17 cellular contexts compared by ENCODE assay signal in the genomic region with DNA sequence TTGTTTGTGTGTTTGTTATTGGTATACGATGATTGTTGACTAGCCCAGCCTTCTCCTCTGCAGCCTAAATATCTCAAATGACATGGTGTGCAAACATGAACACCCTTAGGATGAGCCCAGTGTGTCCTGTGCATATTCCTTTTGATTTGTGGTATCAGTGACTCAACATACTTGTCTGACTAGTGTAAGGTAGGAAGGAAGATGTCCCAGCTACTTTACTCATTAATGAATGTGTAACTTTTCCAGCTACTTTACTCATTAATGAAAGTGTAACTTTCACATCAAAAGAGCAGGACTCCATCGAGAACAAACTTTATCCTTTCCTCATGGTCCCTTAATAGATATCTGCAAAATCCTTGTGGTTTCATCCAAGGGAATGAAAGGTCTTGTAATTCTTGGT. TPM values are rescaled to one million over a fixed set of nuclear protein-coding genes. Genes with fewer than 3 reads are reported as not detected.
DNase-seq lines count a peak whose midpoint lies in the region; ATAC-seq and TF ChIP-seq lines count a peak whose summit lies in the region.
"Had no signal": no experiment of that assay in that cellular context is flagged by ENCODE, and none has a peak within 500 bp of the region (broad histone marks: within the 10 kb centered on the region; RNA-seq: fewer than 3 reads in every experiment).

No MANE protein-coding gene starts in this region.

- H3K27me3 ChIP-seq in stomach (no peaks in the 10 kb centered on the region), endodermal cell (ENCODE audit: control insufficient read depth, insufficient read depth, low read length, poor library complexity, severe bottlenecking) (peaks cover 50% of the 10 kb centered on the region)
- H3K27me3 ChIP-seq: BLaER1 had no signal

- H3K4me3 ChIP-seq in stomach (no peak overlapping the region), endodermal cell (ENCODE audit: low read length) (no peak overlapping the region)
- H3K4me3 ChIP-seq: BLaER1 had no signal

- H3K9ac ChIP-seq in endodermal cell (ENCODE audit: extremely low read depth, low read length, poor library complexity, severe bottlenecking): no peak overlapping the region
- H3K9ac ChIP-seq: BLaER1 had no signal

- H3K4me1 ChIP-seq in stomach (peaks cover 24 to 44% (median 37%) of the 10 kb centered on the region in 4 donors), endodermal cell (ENCODE audit: control insufficient read depth, insufficient read depth, low read length) (peaks cover 4% of the 10 kb centered on the region)

- peak overlapping the region; percentile 38 for H3K4me3 Mint-ChIP-seq in activated naive CD8-positive, alpha-beta T cell
- no peak overlapping the region for H3K4me3 Mint-ChIP-seq in activated naive CD8-positive, alpha-beta T cell treated with anti-CD3 and anti-CD28 coated beads for 36 hours
- peak overlapping the region; percentile 83 for H3K4me3 Mint-ChIP-seq in activated naive CD8-positive, alpha-beta T cell treated with anti-CD3 and anti-CD28 coated beads, Interleukin-2, amount 50 U/mL, for 24 hours
- no peak overlapping the region for H3K4me3 Mint-ChIP-seq in stimulated activated memory B cell treated with anti-CD40 and anti-IgM and Interleukin-4, amounts not matched to agents 10 μg/mL and 1 μg/mL and 100 μg/mL, for 72 hours
- no peak overlapping the region for H3K4me3 Mint-ChIP-seq in endodermal cell

- no peaks in the 10 kb centered on the region for H3K27me3 Mint-ChIP-seq in activated naive CD8-positive, alpha-beta T cell
- no peaks in the 10 kb centered on the region for H3K27me3 Mint-ChIP-seq in activated naive CD8-positive, alpha-beta T cell treated with anti-CD3 and anti-CD28 coated beads for 36 hours
- no peaks in the 10 kb centered on the region for H3K27me3 Mint-ChIP-seq in activated naive CD8-positive, alpha-beta T cell treated with anti-CD3 and anti-CD28 coated beads, Interleukin-2, amount 50 U/mL, for 24 hours
- H3K27me3 Mint-ChIP-seq in stimulated activated memory B cell treated with anti-CD40 and anti-IgM and Interleukin-4, amounts not matched to agents 10 μg/mL and 1 μg/mL and 100 μg/mL, for 72 hours: no peaks in the 10 kb centered on the region
- peaks cover 54% of the 10 kb centered on the region for H3K27me3 Mint-ChIP-seq in endodermal cell (ENCODE audit: insufficient read depth)

- TF ChIP-seq POLR2A in stomach (IDR thresholded peaks at IDR 0.05): no peak

- no peak for ATAC-seq in activated naive CD8-positive, alpha-beta T cell treated with anti-CD3 and anti-CD28 coated beads, Interleukin-2, amount 50 U/mL, for 24 hours
- no peak for ATAC-seq in stimulated activated memory B cell treated with anti-CD40 and anti-IgM and Interleukin-4, amounts not matched to agents 10 μg/mL and 1 μg/mL and 100 μg/mL, for 72 hours

- intact Hi-C loops in stomach (cut with DNase I; ENCODE audit: low total_unique reads): no loop called here

- WGBS in stomach, 5 donors: 88 to 94% (median 93%) methylated on average over 2 of the region's 2 CpGs
- WGBS in endodermal cell (ENCODE audit: insufficient coverage in 1 of 2, insufficient read length in 1 of 2), 2 experiments: 73 to 100% methylated on average over 1 to 2 of the region's 2 CpGs

- no peaks in the 10 kb centered on the region for H3K9me3 Mint-ChIP-seq in activated naive CD8-positive, alpha-beta T cell (ENCODE audit: low read depth)
- no peaks in the 10 kb centered on the region for H3K9me3 Mint-ChIP-seq in activated naive CD8-positive, alpha-beta T cell treated with anti-CD3 and anti-CD28 coated beads for 36 hours
- no peaks in the 10 kb centered on the region for H3K9me3 Mint-ChIP-seq in activated naive CD8-positive, alpha-beta T cell treated with anti-CD3 and anti-CD28 coated beads, Interleukin-2, amount 50 U/mL, for 24 hours
- H3K9me3 Mint-ChIP-seq in stimulated activated memory B cell treated with anti-CD40 and anti-IgM and Interleukin-4, amounts not matched to agents 10 μg/mL and 1 μg/mL and 100 μg/mL, for 72 hours: no peaks in the 10 kb centered on the region
- no peaks in the 10 kb centered on the region for H3K9me3 Mint-ChIP-seq in endodermal cell

- no peak overlapping the region for H3K27ac ChIP-seq in stomach
- no peak overlapping the region for H3K27ac ChIP-seq in endodermal cell (ENCODE audit: low read depth, low read length)
- H3K27ac ChIP-seq: BLaER1, RWPE1 had no signal

- H3K9me3 ChIP-seq in stomach: no peaks in the 10 kb centered on the region
- no peaks in the 10 kb centered on the region for H3K9me3 ChIP-seq in endodermal cell (ENCODE audit: control insufficient read depth, low read length)
- H3K9me3 ChIP-seq: BLaER1 had no signal

- H3K4me1 Mint-ChIP-seq in activated naive CD8-positive, alpha-beta T cell (ENCODE audit: low read depth): peaks cover 53% of the 10 kb centered on the region
- peaks cover 28% of the 10 kb centered on the region for H3K4me1 Mint-ChIP-seq in activated naive CD8-positive, alpha-beta T cell treated with anti-CD3 and anti-CD28 coated beads for 36 hours
- H3K4me1 Mint-ChIP-seq in activated naive CD8-positive, alpha-beta T cell treated with anti-CD3 and anti-CD28 coated beads, Interleukin-2, amount 50 U/mL, for 24 hours: peaks cover 41% of the 10 kb centered on the region
- H3K4me1 Mint-ChIP-seq in stimulated activated memory B cell treated with anti-CD40 and anti-IgM and Interleukin-4, amounts not matched to agents 10 μg/mL and 1 μg/mL and 100 μg/mL, for 72 hours: peaks cover 49% of the 10 kb centered on the region
- H3K4me1 Mint-ChIP-seq in endodermal cell: peaks cover 20% of the 10 kb centered on the region

- no peaks in the 10 kb centered on the region for H3K36me3 ChIP-seq in stomach
- H3K36me3 ChIP-seq in endodermal cell (ENCODE audit: control insufficient read depth, insufficient read depth, low read length): no peaks in the 10 kb centered on the region
- H3K36me3 ChIP-seq: BLaER1 had no signal

- H3K36me3 Mint-ChIP-seq in activated naive CD8-positive, alpha-beta T cell: no peaks in the 10 kb centered on the region
- peaks cover 11% of the 10 kb centered on the region for H3K36me3 Mint-ChIP-seq in activated naive CD8-positive, alpha-beta T cell treated with anti-CD3 and anti-CD28 coated beads for 36 hours
- H3K36me3 Mint-ChIP-seq in activated naive CD8-positive, alpha-beta T cell treated with anti-CD3 and anti-CD28 coated beads, Interleukin-2, amount 50 U/mL, for 24 hours (ENCODE audit: low read depth): peaks cover 7% of the 10 kb centered on the region
- no peaks in the 10 kb centered on the region for H3K36me3 Mint-ChIP-seq in stimulated activated memory B cell treated with anti-CD40 and anti-IgM and Interleukin-4, amounts not matched to agents 10 μg/mL and 1 μg/mL and 100 μg/mL, for 72 hours
- H3K36me3 Mint-ChIP-seq in endodermal cell (ENCODE audit: low read depth): no peaks in the 10 kb centered on the region

- no peak for TF ChIP-seq CTCF in stomach (IDR thresholded peaks at IDR 0.05)
- TF ChIP-seq CTCF in endodermal cell (conservative IDR thresholded peaks at IDR 0.05): no peak

- TF ChIP-seq EP300 in stomach (IDR thresholded peaks at IDR 0.05): no peak

- H3K27ac Mint-ChIP-seq in activated naive CD8-positive, alpha-beta T cell: no peak overlapping the region
- no peak overlapping the region for H3K27ac Mint-ChIP-seq in activated naive CD8-positive, alpha-beta T cell treated with anti-CD3 and anti-CD28 coated beads for 36 hours
- H3K27ac Mint-ChIP-seq in activated naive CD8-positive, alpha-beta T cell treated with anti-CD3 and anti-CD28 coated beads, Interleukin-2, amount 50 U/mL, for 24 hours: peak overlapping the region; percentile 21
- peak overlapping the region; percentile 6 for H3K27ac Mint-ChIP-seq in stimulated activated memory B cell treated with anti-CD40 and anti-IgM and Interleukin-4, amounts not matched to agents 10 μg/mL and 1 μg/mL and 100 μg/mL, for 72 hours
- no peak overlapping the region for H3K27ac Mint-ChIP-seq in endodermal cell

- no peak for DNase-seq in activated naive CD8-positive, alpha-beta T cell treated with anti-CD3 and anti-CD28 coated beads for 36 hours
- DNase-seq in activated naive CD8-positive, alpha-beta T cell treated with anti-CD3 and anti-CD28 coated beads, Interleukin-2, amount 50 U/mL, for 24 hours: no peak
- DNase-seq in kidney glomerular epithelial cell (lab: John Stamatoyannopoulos, UW): peak; percentile 22
- no peak for DNase-seq in NCI-H1694 (lab: John Stamatoyannopoulos, UW)
- DNase-seq in stomach: no peak
- no peak for DNase-seq in endodermal cell
- DNase-seq: DMS79 treated with DMSO at 0.1 percent for 48 hours, KBM-7, MV-4-11, NCI-H187, NCI-H2227 treated with DMSO at 0.1 percent for 48 hours, NCI-H510A treated with DMSO at 0.1 percent for 48 hours, SIG-M5 had no signal

RNA-seq across cellular contexts. Expression of gene ZNF692, which starts 2.7 kb away (rescaled TPM):
- total RNA-seq in activated naive CD8-positive, alpha-beta T cell treated with anti-CD3 and anti-CD28 coated beads for 36 hours: 10 to 100 TPM; 59.1 to 62.2 TPM
- 100 to 1,000 TPM in 2 of 5 donors, 10 to 100 TPM in 2, 1 to 10 TPM in 1; 8.4 to 120 (median 87.5) TPM for total RNA-seq in stomach
- polyA plus RNA-seq in stomach: 10 to 100 TPM; 28.4 to 98.0 (median 44.9) TPM
- 10 to 100 TPM; 47.6 to 50.3 TPM for total RNA-seq in endodermal cell
- 79.3 TPM for polyA plus RNA-seq in endodermal cell (2013, experiment 1 of 2)
- 69.4 TPM for polyA plus RNA-seq in endodermal cell (2013, experiment 2 of 2)

RNA-seq across cellular contexts. Expression of gene ZNF672, which starts 23.6 kb away (rescaled TPM):
- total RNA-seq in activated naive CD8-positive, alpha-beta T cell treated with anti-CD3 and anti-CD28 coated beads for 36 hours: 10 to 100 TPM; 46.4 to 48.0 TPM
- 100 to 1,000 TPM in 1 of 5 donors, 10 to 100 TPM in 4; 17.1 to 142 (median 57.8) TPM for total RNA-seq in stomach
- polyA plus RNA-seq in stomach: 10 to 100 TPM; 13.0 to 18.0 (median 17.1) TPM
- 10 to 100 TPM; 33.6 to 40.5 TPM for total RNA-seq in endodermal cell
- 26.2 TPM for polyA plus RNA-seq in endodermal cell (2013, experiment 1 of 2)
- polyA plus RNA-seq in endodermal cell (2013, experiment 2 of 2): 25.0 TPM

RNA-seq across cellular contexts. Expression of gene SH3BP5L, which starts 35.9 kb away (rescaled TPM):
- total RNA-seq in activated naive CD8-positive, alpha-beta T cell treated with anti-CD3 and anti-CD28 coated beads for 36 hours: 10 to 100 TPM; 15.9 to 16.8 TPM
- 10 to 100 TPM; 11.6 to 20.0 (median 14.9) TPM for total RNA-seq in stomach
- polyA plus RNA-seq in stomach: 10 to 100 TPM in 2 of 3 donors, 1 to 10 TPM in 1; 9.6 to 13.6 (median 10.6) TPM
- 10 to 100 TPM; 27.2 to 30.2 TPM for total RNA-seq in endodermal cell
- 19.6 TPM for polyA plus RNA-seq in endodermal cell (2013, experiment 1 of 2)
- 19.0 TPM for polyA plus RNA-seq in endodermal cell (2013, experiment 2 of 2)

RNA-seq across cellular contexts. Expression of gene PGBD2, which starts 44.4 kb away (rescaled TPM):
- 1 to 10 TPM; 3.6 to 4.4 TPM for total RNA-seq in activated naive CD8-positive, alpha-beta T cell treated with anti-CD3 and anti-CD28 coated beads for 36 hours
- total RNA-seq in stomach: 10 to 100 TPM in 1 of 5 donors, 1 to 10 TPM in 4; 1.8 to 12.5 (median 5.9) TPM
- polyA plus RNA-seq in stomach: 1 to 10 TPM; 2.1 to 5.6 (median 2.4) TPM
- total RNA-seq in endodermal cell: 1 to 10 TPM; 4.8 to 7.5 TPM
- polyA plus RNA-seq in endodermal cell (2013, experiment 1 of 2): 6.7 TPM
- 5.4 TPM for polyA plus RNA-seq in endodermal cell (2013, experiment 2 of 2)

Comparison
In these comparisons a context has a peak if more than half of its experiments do, and no peak if none do; other contexts are left out.
1. H3K27ac Mint-ChIP-seq: peak in activated naive CD8-positive, alpha-beta T cell treated with anti-CD3 and anti-CD28 coated beads, Interleukin-2, amount 50 U/mL, for 24 hours (single experiment) and stimulated activated memory B cell treated with anti-CD40 and anti-IgM and Interleukin-4, amounts not matched to agents 10 μg/mL and 1 μg/mL and 100 μg/mL, for 72 hours (single experiment); none in activated naive CD8-positive, alpha-beta T cell (single experiment), activated naive CD8-positive, alpha-beta T cell treated with anti-CD3 and anti-CD28 coated beads for 36 hours (single experiment) and endodermal cell (single experiment).
2. H3K4me3 Mint-ChIP-seq: peak in activated naive CD8-positive, alpha-beta T cell (single experiment) and activated naive CD8-positive, alpha-beta T cell treated with anti-CD3 and anti-CD28 coated beads, Interleukin-2, amount 50 U/mL, for 24 hours (single experiment); none in activated naive CD8-positive, alpha-beta T cell treated with anti-CD3 and anti-CD28 coated beads for 36 hours (single experiment), stimulated activated memory B cell treated with anti-CD40 and anti-IgM and Interleukin-4, amounts not matched to agents 10 μg/mL and 1 μg/mL and 100 μg/mL, for 72 hours (single experiment) and endodermal cell (single experiment).